Comparison of ENCODE assay signal across 1 cellular context in the genomic region with DNA sequence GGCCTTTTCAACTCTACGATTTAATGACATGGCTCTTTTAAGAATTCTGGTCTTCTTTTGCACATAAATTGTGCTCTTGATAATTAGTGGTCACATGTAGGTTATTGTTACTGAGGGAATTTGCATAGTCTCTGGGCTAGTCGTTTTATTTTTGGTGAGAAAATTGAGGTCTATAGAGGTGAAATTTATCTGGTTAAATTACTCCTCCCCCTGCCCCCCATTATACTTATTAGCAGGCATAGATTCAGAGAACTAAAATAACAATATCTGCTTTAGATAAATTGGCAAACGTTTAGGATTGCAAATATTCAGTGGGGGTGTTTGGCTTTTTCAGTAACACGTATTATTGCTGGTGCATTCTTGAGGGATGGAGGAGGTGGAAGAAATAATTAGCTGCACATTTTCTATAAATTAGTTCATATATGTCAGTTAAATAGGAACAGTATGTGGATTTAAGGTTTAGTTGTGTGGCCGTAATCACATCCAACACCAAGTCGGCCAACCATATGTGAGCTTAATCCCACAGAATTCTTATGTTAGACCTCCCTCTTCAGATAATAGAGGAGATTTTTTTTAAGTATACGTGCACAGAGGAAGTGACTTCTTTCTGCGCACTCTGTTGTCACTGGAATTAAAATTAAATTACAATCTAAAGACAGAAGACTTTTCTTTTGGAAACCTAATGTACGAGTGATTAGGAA.
TF ChIP-seq lines count a peak whose summit lies in the region.

No MANE protein-coding gene starts in this region.

TF ChIP-seq in HepG2, 621 proteins besides CTCF, POLR2A, EP300 and RAD21:
- TF ChIP-seq MIER3 (CRISPR knock-in tag; IDR thresholded peaks at IDR 0.05; ENCODE audit: borderline replicate concordance) (no peak), ZNF781 (CRISPR knock-in tag; IDR thresholded peaks at IDR 0.05; ENCODE audit: borderline replicate concordance, not compliant biosample characterization) (no peak), POLR2G (IDR thresholded peaks at IDR 0.05; ENCODE audit: low read depth, low read length) (no peak), ZZZ3 (CRISPR knock-in tag; IDR thresholded peaks at IDR 0.05; ENCODE audit: borderline replicate concordance) (no peak)
- TF ChIP-seq, protein P1, sequence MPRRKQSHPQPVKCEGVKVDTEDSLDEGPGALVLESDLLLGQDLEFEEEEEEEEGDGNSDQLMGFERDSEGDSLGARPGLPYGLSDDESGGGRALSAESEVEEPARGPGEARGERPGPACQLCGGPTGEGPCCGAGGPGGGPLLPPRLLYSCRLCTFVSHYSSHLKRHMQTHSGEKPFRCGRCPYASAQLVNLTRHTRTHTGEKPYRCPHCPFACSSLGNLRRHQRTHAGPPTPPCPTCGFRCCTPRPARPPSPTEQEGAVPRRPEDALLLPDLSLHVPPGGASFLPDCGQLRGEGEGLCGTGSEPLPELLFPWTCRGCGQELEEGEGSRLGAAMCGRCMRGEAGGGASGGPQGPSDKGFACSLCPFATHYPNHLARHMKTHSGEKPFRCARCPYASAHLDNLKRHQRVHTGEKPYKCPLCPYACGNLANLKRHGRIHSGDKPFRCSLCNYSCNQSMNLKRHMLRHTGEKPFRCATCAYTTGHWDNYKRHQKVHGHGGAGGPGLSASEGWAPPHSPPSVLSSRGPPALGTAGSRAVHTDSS (CRISPR knock-in tag; conservative IDR thresholded peaks at IDR 0.05): no peak
- TF ChIP-seq, protein P2, sequence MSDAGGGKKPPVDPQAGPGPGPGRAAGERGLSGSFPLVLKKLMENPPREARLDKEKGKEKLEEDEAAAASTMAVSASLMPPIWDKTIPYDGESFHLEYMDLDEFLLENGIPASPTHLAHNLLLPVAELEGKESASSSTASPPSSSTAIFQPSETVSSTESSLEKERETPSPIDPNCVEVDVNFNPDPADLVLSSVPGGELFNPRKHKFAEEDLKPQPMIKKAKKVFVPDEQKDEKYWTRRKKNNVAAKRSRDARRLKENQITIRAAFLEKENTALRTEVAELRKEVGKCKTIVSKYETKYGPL (CRISPR knock-in tag; IDR thresholded peaks at IDR 0.05): no peak
- TF ChIP-seq, protein P3, sequence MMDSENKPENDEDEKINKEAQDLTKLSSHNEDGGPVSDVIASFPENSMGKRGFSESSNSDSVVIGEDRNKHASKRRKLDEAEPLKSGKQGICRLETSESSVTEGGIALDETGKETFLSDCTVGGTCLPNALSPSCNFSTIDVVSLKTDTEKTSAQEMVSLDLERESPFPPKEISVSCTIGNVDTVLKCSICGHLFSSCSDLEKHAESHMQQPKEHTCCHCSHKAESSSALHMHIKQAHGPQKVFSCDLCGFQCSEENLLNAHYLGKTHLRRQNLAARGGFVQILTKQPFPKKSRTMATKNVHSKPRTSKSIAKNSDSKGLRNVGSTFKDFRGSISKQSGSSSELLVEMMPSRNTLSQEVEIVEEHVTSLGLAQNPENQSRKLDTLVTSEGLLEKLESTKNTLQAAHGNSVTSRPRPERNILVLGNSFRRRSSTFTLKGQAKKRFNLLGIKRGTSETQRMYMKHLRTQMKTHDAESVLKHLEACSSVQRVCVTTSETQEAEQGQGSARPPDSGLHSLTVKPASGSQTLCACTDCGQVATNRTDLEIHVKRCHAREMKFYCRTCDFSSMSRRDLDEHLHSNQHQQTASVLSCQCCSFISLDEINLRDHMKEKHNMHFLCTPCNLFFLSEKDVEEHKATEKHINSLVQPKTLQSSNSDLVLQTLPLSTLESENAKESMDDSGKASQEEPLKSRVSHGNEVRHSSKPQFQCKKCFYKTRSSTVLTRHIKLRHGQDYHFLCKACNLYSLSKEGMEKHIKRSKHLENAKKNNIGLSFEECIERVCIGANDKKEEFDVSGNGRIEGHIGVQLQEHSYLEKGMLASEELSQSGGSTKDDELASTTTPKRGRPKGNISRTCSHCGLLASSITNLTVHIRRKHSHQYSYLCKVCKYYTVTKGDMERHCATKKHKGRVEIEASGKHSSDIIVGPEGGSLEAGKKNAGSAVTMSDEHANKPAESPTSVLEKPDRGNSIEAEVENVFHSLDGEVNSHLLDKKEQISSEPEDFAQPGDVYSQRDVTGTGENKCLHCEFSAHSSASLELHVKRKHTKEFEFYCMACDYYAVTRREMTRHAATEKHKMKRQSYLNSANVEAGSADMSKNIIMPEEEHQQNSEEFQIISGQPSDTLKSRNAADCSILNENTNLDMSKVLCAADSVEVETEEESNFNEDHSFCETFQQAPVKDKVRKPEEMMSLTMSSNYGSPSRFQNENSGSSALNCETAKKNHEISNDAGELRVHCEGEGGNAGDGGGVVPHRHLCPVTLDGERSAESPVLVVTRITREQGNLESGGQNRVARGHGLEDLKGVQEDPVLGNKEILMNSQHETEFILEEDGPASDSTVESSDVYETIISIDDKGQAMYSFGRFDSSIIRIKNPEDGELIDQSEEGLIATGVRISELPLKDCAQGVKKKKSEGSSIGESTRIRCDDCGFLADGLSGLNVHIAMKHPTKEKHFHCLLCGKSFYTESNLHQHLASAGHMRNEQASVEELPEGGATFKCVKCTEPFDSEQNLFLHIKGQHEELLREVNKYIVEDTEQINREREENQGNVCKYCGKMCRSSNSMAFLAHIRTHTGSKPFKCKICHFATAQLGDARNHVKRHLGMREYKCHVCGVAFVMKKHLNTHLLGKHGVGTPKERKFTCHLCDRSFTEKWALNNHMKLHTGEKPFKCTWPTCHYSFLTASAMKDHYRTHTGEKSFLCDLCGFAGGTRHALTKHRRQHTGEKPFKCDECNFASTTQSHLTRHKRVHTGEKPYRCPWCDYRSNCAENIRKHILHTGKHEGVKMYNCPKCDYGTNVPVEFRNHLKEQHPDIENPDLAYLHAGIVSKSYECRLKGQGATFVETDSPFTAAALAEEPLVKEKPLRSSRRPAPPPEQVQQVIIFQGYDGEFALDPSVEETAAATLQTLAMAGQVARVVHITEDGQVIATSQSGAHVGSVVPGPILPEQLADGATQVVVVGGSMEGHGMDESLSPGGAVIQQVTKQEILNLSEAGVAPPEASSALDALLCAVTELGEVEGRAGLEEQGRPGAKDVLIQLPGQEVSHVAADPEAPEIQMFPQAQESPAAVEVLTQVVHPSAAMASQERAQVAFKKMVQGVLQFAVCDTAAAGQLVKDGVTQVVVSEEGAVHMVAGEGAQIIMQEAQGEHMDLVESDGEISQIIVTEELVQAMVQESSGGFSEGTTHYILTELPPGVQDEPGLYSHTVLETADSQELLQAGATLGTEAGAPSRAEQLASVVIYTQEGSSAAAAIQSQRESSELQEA (CRISPR knock-in tag; IDR thresholded peaks at IDR 0.05; ENCODE audit: not compliant biosample characterization): no peak
- TF ChIP-seq, protein P4, sequence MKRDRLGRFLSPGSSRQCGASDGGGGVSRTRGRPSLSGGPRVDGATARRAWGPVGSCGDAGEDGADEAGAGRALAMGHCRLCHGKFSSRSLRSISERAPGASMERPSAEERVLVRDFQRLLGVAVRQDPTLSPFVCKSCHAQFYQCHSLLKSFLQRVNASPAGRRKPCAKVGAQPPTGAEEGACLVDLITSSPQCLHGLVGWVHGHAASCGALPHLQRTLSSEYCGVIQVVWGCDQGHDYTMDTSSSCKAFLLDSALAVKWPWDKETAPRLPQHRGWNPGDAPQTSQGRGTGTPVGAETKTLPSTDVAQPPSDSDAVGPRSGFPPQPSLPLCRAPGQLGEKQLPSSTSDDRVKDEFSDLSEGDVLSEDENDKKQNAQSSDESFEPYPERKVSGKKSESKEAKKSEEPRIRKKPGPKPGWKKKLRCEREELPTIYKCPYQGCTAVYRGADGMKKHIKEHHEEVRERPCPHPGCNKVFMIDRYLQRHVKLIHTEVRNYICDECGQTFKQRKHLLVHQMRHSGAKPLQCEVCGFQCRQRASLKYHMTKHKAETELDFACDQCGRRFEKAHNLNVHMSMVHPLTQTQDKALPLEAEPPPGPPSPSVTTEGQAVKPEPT (CRISPR knock-in tag; IDR thresholded peaks at IDR 0.05; ENCODE audit: low read depth): no peak
